26 cellular contexts compared by ENCODE assay signal in the genomic region with DNA sequence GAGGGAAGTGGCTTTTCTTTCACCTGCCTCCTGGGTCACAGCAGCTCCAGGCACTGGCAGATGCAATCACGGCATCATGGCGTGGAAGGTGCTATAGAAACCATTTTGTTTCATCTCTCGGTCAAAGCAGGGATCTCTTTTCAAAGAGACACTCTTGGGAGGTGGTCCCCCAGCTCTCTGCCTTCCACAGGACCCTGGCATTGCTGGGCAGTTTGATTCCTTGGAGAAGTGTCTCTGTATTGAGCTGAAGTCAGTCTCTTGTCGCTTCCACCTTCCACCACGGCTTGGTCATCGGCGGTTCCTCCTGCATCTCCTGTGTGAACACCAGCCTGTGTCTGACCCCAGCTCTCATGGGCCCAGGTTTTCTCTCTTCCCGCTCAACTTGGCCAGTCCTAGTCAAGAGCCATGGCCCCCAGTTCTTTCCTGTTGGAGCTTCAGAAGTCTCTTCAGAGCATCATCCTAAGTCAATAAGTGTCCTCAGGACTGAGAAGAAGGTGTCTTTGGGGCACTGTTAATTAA.
"Had no signal": no experiment of that assay in that cellular context is flagged by ENCODE, and none has a peak within 500 bp of the region (broad histone marks: within the 10 kb centered on the region; RNA-seq: fewer than 3 reads in every experiment).

No MANE protein-coding gene starts in this region.

- H3K9me3 ChIP-seq: sigmoid colon, thyroid gland, upper lobe of right lung had no signal

- FAIRE-seq: frontal cortex, TTC549 had no signal

- H3K27ac Mint-ChIP-seq: activated naive CD4-positive, alpha-beta T cell treated with anti-CD3 and anti-CD28 coated beads, Interleukin-2, amount 10 ng/mL, durations not matched to agents 7 days and 5 days; dendritic cell treated with granulocyte-macrophage colony-stimulating factor and Interleukin-4, amounts not matched to agents 40 ng/mL and 50 ng/mL, for 4 days; nephron progenitor cell; progenitor cell of endocrine pancreas; T-cell; T-helper 2 cell treated with Interferon-gamma antibody and Interleukin-4, amounts not matched to agents 5 μg/mL and 100 μg/mL, for 36 hours had no signal

- H3K27ac ChIP-seq: cardiac muscle cell, hepatocyte, sigmoid colon, thyroid gland, upper lobe of right lung, WERI-Rb-1 had no signal

- H3K4me3 Mint-ChIP-seq: activated naive CD4-positive, alpha-beta T cell treated with anti-CD3 and anti-CD28 coated beads, Interleukin-2, amount 10 ng/mL, durations not matched to agents 7 days and 5 days; dendritic cell treated with granulocyte-macrophage colony-stimulating factor and Interleukin-4, amounts not matched to agents 40 ng/mL and 50 ng/mL, for 4 days; nephron progenitor cell; T-helper 2 cell treated with Interferon-gamma antibody and Interleukin-4, amounts not matched to agents 5 μg/mL and 100 μg/mL, for 36 hours had no signal

- H3K36me3 Mint-ChIP-seq: activated naive CD4-positive, alpha-beta T cell treated with anti-CD3 and anti-CD28 coated beads, Interleukin-2, amount 10 ng/mL, durations not matched to agents 7 days and 5 days; immature natural killer cell; T-cell had no signal

- H3K36me3 ChIP-seq: cardiac muscle cell, sigmoid colon, thyroid gland, upper lobe of right lung, WERI-Rb-1 had no signal

- H3K27me3 ChIP-seq: cardiac muscle cell, sigmoid colon, thyroid gland had no signal

- DNase-seq: activated CD4-positive, CD25-positive, alpha-beta regulatory T cell treated with anti-CD3 and anti-CD28 coated beads, Interleukin-2, amount 50 U/mL, for 72 hours; activated effector memory CD4-positive, alpha-beta T cell treated with anti-CD3 and anti-CD28 coated beads, Interleukin-2, amount 50 U/mL, for 16 hours; activated naive CD4-positive, alpha-beta T cell treated with anti-CD3 and anti-CD28 coated beads, Interleukin-2, amount 10 ng/mL, durations not matched to agents 7 days and 5 days; effector CD8-positive, alpha-beta T cell; erythroblast; glutamatergic neuron; immature natural killer cell; left ventricle myocardium superior; nephron progenitor cell; occipital lobe; retina; sigmoid colon; stimulated activated CD4-positive, alpha-beta T cell treated with anti-CD3 and anti-CD28 coated beads, Interleukin-2, amount 100 ng/mL, for 48 hours; stimulated activated CD8-positive, alpha-beta memory T cell treated with anti-CD3 and anti-CD28 coated beads, Interleukin-4, amount 100 ng/mL, for 48 hours; stimulated activated naive CD4-positive, alpha-beta T cell; thyroid gland; upper lobe of right lung; WERI-Rb-1 had no signal

- ATAC-seq: left ventricle myocardium superior, T-cell had no signal

- H3K4me3 ChIP-seq: cardiac muscle cell, hepatocyte, sigmoid colon, thyroid gland, upper lobe of right lung had no signal

- H3K9me3 Mint-ChIP-seq: activated naive CD4-positive, alpha-beta T cell treated with anti-CD3 and anti-CD28 coated beads, Interleukin-2, amount 10 ng/mL, durations not matched to agents 7 days and 5 days; dendritic cell treated with granulocyte-macrophage colony-stimulating factor and Interleukin-4, amounts not matched to agents 40 ng/mL and 50 ng/mL, for 4 days; immature natural killer cell; T-helper 2 cell treated with Interferon-gamma antibody and Interleukin-4, amounts not matched to agents 5 μg/mL and 100 μg/mL, for 36 hours had no signal
